Comparison of ENCODE assay signal across 8 cellular contexts in genomic region chr1:244801246-244801645, GRCh38. TPM values are rescaled to one million over a fixed set of nuclear protein-coding genes. Genes with fewer than 3 reads are reported as not detected.
A peak's percentile ranks its signal among the peaks of the same experiment; 100 is the strongest.
DNase-seq lines count a peak whose midpoint lies in the region; ATAC-seq and TF ChIP-seq lines count a peak whose summit lies in the region.

No MANE protein-coding gene starts in this region.

- no peak overlapping the region for H3K4me3 ChIP-seq in esophagus squamous epithelium
- no peak overlapping the region for H3K4me3 ChIP-seq in aorta (ENCODE audit: low read length in 2 of 2)

- peaks cover 6% of the 10 kb centered on the region for H3K4me1 Mint-ChIP-seq in progenitor cell of endocrine pancreas (ENCODE audit: low read depth)

- no peaks in the 10 kb centered on the region for H3K27me3 Mint-ChIP-seq in progenitor cell of endocrine pancreas

- TF ChIP-seq CTCF in GM12874 (IDR thresholded peaks at IDR 0.05; ENCODE audit: insufficient read depth, low read depth, low read length): peak; percentile 67
- TF ChIP-seq CTCF in esophagus squamous epithelium (IDR thresholded peaks at IDR 0.05): peak in 5 of 6 experiments; percentile 42 to 54 (median 44)
- TF ChIP-seq CTCF in progenitor cell of endocrine pancreas (IDR thresholded peaks at IDR 0.05; ENCODE audit: unreplicated experiment): peak; percentile 50

- DNase-seq in NCI-H748 (lab: John Stamatoyannopoulos, UW; ENCODE audit: unreplicated experiment) (peak; percentile 72), esophagus squamous epithelium (lab: John Stamatoyannopoulos, UW) (no peak), progenitor cell of endocrine pancreas (ENCODE audit: low spot score, unreplicated experiment) (no peak), aorta (no peak)
- DNase-seq in activated CD8-positive, alpha-beta memory T cell treated with anti-CD3 and anti-CD28 coated beads, Interleukin-2, amount 50 U/mL, for 1 hour (ENCODE audit: extremely low read depth): peak; percentile 36

- ATAC-seq in HG02642 (IDR thresholded peaks at IDR 0.05; ENCODE audit: poor library complexity, unreplicated experiment) (peak; percentile 80), HG03139 (IDR thresholded peaks at IDR 0.05; ENCODE audit: unreplicated experiment) (no peak), aorta (ENCODE audit: low FRiP score) (no peak)

- TF ChIP-seq POLR2A in esophagus squamous epithelium (IDR thresholded peaks at IDR 0.05): no peak

- H3K27me3 ChIP-seq in esophagus squamous epithelium: no peaks in the 10 kb centered on the region
- H3K27me3 ChIP-seq in aorta (ENCODE audit: control insufficient read depth in 1 of 2, insufficient read depth in 2 of 2, low read length in 1 of 2): no peaks in the 10 kb centered on the region

- H3K27ac ChIP-seq in esophagus squamous epithelium (no peak overlapping the region), aorta (ENCODE audit: low read depth in 1 of 2, low read length in 2 of 2) (no peak overlapping the region)

- H3K36me3 ChIP-seq in esophagus squamous epithelium (no peaks in the 10 kb centered on the region), aorta (ENCODE audit: control insufficient read depth in 1 of 2, insufficient read depth in 2 of 2, low read length in 1 of 2) (no peaks in the 10 kb centered on the region)

- WGBS in esophagus squamous epithelium, 2 donors: 44 to 50% methylated on average over 14 of the region's 14 CpGs
- 57 to 59% methylated on average over 14 of the region's 14 CpGs for WGBS in aorta, 2 donors

- no peak overlapping the region for H3K4me3 Mint-ChIP-seq in progenitor cell of endocrine pancreas (ENCODE audit: low read depth)

- H3K36me3 Mint-ChIP-seq in progenitor cell of endocrine pancreas (ENCODE audit: insufficient read depth): no peaks in the 10 kb centered on the region

- intact Hi-C loops in esophagus squamous epithelium (cut with DNase I) (loop anchor here (5.0 kb wide), 1 partner anchor 241 kb away; no protein-coding TSS in a partner anchor), aorta (cut with DNase I) (loop anchor here (5.0 kb wide), 1 partner anchor 241 kb away; no protein-coding TSS in a partner anchor)

- H3K9me3 ChIP-seq in esophagus squamous epithelium (no peaks in the 10 kb centered on the region), aorta (ENCODE audit: control insufficient read depth, low read length) (no peaks in the 10 kb centered on the region)

- no peaks in the 10 kb centered on the region for H3K4me1 ChIP-seq in esophagus squamous epithelium
- H3K4me1 ChIP-seq in aorta (ENCODE audit: control insufficient read depth in 1 of 2, insufficient read depth in 2 of 2, low read length in 2 of 2): no peaks in the 10 kb centered on the region

- no peak overlapping the region for H3K27ac Mint-ChIP-seq in progenitor cell of endocrine pancreas

- H3K9me3 Mint-ChIP-seq in progenitor cell of endocrine pancreas (ENCODE audit: low read depth): no peaks in the 10 kb centered on the region

RNA-seq across cellular contexts. Expression of gene COX20, which starts 34.2 kb away (rescaled TPM):
- 10 to 100 TPM; 19.2 to 48.4 (median 37.0) TPM for total RNA-seq in esophagus squamous epithelium
- total RNA-seq in progenitor cell of endocrine pancreas: 31.0 and 31.8 TPM in 2 replicates
- 10 to 100 TPM; 22.8 to 29.7 TPM for total RNA-seq in aorta
- 100 to 1,000 TPM in 1 of 2 donors, 10 to 100 TPM in 1; 73.7 to 110 TPM for polyA plus RNA-seq in aorta

Comparison
In these comparisons a context has a peak if more than half of its experiments do, and no peak if none do; other contexts are left out.
1. DNase-seq: peak in NCI-H748 (single experiment) and activated CD8-positive, alpha-beta memory T cell treated with anti-CD3 and anti-CD28 coated beads, Interleukin-2, amount 50 U/mL, for 1 hour (single experiment); none in esophagus squamous epithelium (single experiment), progenitor cell of endocrine pancreas (single experiment) and aorta (0 of 2).
2. Peak in every context shown above with its lines, with median percentiles within 50 percentile points of each other: CTCF ChIP-seq.